ENCODE assay signal across 9 cellular contexts in the genomic region with DNA sequence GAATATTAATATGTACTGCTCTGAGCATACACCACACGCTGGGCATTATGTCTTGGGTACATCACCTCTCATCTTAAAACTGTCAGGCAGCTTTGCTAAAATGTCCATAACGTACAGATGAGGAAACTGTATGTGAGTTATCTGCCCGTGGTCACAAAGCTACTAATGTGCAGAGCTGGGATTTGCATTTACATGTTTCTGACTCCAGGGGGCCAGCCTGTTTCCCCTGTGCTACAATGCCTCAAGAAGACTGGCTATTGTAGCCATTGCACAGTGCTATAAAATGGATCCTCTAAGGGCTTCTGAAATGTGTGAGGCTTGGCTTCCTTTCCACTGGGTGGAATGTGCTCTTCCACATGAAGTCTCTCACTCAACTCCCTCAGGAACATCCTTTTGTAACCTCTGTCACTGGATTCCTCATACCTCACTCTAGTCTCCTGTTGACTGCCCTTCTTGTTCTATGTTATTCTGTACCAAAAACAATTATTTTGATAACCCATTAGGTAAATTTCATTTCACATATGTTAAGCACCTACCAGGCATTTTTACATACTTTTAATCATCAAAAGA.
DNase-seq lines count a peak whose midpoint lies in the region; ATAC-seq and TF ChIP-seq lines count a peak whose summit lies in the region.
"Had no signal": no experiment of that assay in that cellular context is flagged by ENCODE, and none has a peak within 500 bp of the region (broad histone marks: within the 10 kb centered on the region; RNA-seq: fewer than 3 reads in every experiment).

No MANE protein-coding gene starts in this region.

- no peaks in the 10 kb centered on the region for H3K27me3 ChIP-seq in GM06990 (replicated peaks; ENCODE audit: control insufficient read depth, insufficient read depth, low read length)
- no peaks in the 10 kb centered on the region for H3K27me3 ChIP-seq in RWPE2 (ENCODE audit: insufficient read depth, poor library complexity, severe bottlenecking)

- H3K9me3 ChIP-seq in RWPE2 (ENCODE audit: severe bottlenecking): no peaks in the 10 kb centered on the region

- H3K36me3 Mint-ChIP-seq in nephron progenitor cell (ENCODE audit: low read depth): no peaks in the 10 kb centered on the region

- H3K4me1 Mint-ChIP-seq in nephron progenitor cell: no peaks in the 10 kb centered on the region

- no peak overlapping the region for H3K27ac ChIP-seq in RWPE2 (ENCODE audit: poor library complexity, severe bottlenecking)

- H3K4me3 Mint-ChIP-seq in nephron progenitor cell: no peak overlapping the region

- ATAC-seq in HG02642 (IDR thresholded peaks at IDR 0.05; ENCODE audit: poor library complexity, unreplicated experiment): peak; percentile 48
- ATAC-seq in RWPE2 (ENCODE audit: low read depth): no peak
- no peak for ATAC-seq in left ventricle myocardium superior

- DNase-seq in GM06990 (ENCODE audit: extremely low read depth, insufficient read length): no peak
- DNase-seq in RWPE2 (ENCODE audit: low spot score): no peak
- DNase-seq in iris pigment epithelial cell (ENCODE audit: low read depth): peak; percentile 17
- DNase-seq in nephron progenitor cell: no peak
- DNase-seq in left ventricle myocardium superior: no peak
- no peak for DNase-seq in activated CD4-positive, CD25-positive, alpha-beta regulatory T cell (lab: John Stamatoyannopoulos, UW)
- no peak for DNase-seq in HK-2 (ENCODE audit: unreplicated experiment)
- DNase-seq: NCI-H1092 treated with DMSO at 0.1 percent for 48 hours had no signal

- H3K9me3 Mint-ChIP-seq in nephron progenitor cell: no peaks in the 10 kb centered on the region

- H3K27ac Mint-ChIP-seq in nephron progenitor cell: no peak overlapping the region

- H3K27me3 Mint-ChIP-seq in nephron progenitor cell (ENCODE audit: low read depth, poor library complexity): peaks cover 4% of the 10 kb centered on the region

- H3K36me3 ChIP-seq in GM06990 (ENCODE audit: control insufficient read depth, insufficient read depth, low read length) (no peaks in the 10 kb centered on the region), RWPE2 (ENCODE audit: low read depth) (no peaks in the 10 kb centered on the region)

- peak; percentile 51 for TF ChIP-seq CTCF in GM06990 (IDR thresholded peaks at IDR 0.05; ENCODE audit: insufficient read depth, low read length, poor library complexity, severe bottlenecking)
- TF ChIP-seq CTCF in RWPE2 (IDR thresholded peaks at IDR 0.05; ENCODE audit: poor library complexity, severe bottlenecking): peak; percentile 23
- no peak for TF ChIP-seq CTCF in nephron progenitor cell (IDR thresholded peaks at IDR 0.05)

- intact Hi-C loops in left ventricle myocardium superior (cut with micrococcal nuclease): no loop called here

- H3K4me3 ChIP-seq in GM06990 (replicated peaks; ENCODE audit: low read depth, low read length) (no peak overlapping the region), RWPE2 (ENCODE audit: severe bottlenecking) (no peak overlapping the region)

- H3K4me1 ChIP-seq in RWPE2 (ENCODE audit: insufficient read depth, poor library complexity, severe bottlenecking): no peaks in the 10 kb centered on the region
